In genomic region chr10:72254891-72255568, GRCh38 we compare ENCODE assay signal across 8 cellular contexts. TPM values are rescaled to one million over a fixed set of nuclear protein-coding genes. Genes with fewer than 3 reads are reported as not detected.
DNase-seq lines count a peak whose midpoint lies in the region; ATAC-seq, FAIRE-seq and TF ChIP-seq lines count a peak whose summit lies in the region.

No MANE protein-coding gene starts in this region.

- no peak for FAIRE-seq in bronchial epithelial cell (lab: Jason Lieb, UNC)

- no peaks in the 10 kb centered on the region for H3K36me3 ChIP-seq in CD4-positive, alpha-beta memory T cell (ENCODE audit: insufficient read depth, low read length)
- H3K36me3 ChIP-seq in RWPE2 (ENCODE audit: low read depth) (no peaks in the 10 kb centered on the region), bronchial epithelial cell (ENCODE audit: control insufficient read depth, insufficient read depth, low read length) (no peaks in the 10 kb centered on the region)

- H3K4me1 Mint-ChIP-seq in CD4-positive, alpha-beta memory T cell = peaks cover 50 to 88% (median 69%) of the 10 kb centered on the region in 4 donors
- H3K4me1 Mint-ChIP-seq in HFFc6 (ENCODE audit: low read depth) = peaks cover 38% of the 10 kb centered on the region

- peak overlapping the region in 1 of 2 donors; percentile 13 for H3K4me3 ChIP-seq in CD4-positive, alpha-beta memory T cell (ENCODE audit: low read length in 2 of 2)
- H3K4me3 ChIP-seq in RWPE2 (ENCODE audit: severe bottlenecking) (no peak overlapping the region), bronchial epithelial cell (ENCODE audit: low read depth, low read length) (no peak overlapping the region)

- no peaks in the 10 kb centered on the region for H3K9me3 ChIP-seq in CD4-positive, alpha-beta memory T cell (ENCODE audit: control insufficient read depth in 1 of 2, low read length in 2 of 2)
- no peaks in the 10 kb centered on the region for H3K9me3 ChIP-seq in RWPE2 (ENCODE audit: severe bottlenecking)

- no peaks in the 10 kb centered on the region for H3K36me3 Mint-ChIP-seq in CD4-positive, alpha-beta memory T cell
- no peaks in the 10 kb centered on the region for H3K36me3 Mint-ChIP-seq in HFFc6 (ENCODE audit: low read depth)

- intact Hi-C loops in CD4-positive, alpha-beta memory T cell (cut with micrococcal nuclease) = no loop called here

- peak overlapping the region; percentile 46 for H3K27ac ChIP-seq in CD4-positive, alpha-beta memory T cell (ENCODE audit: low read depth, low read length)
- H3K27ac ChIP-seq in RWPE2 (ENCODE audit: poor library complexity, severe bottlenecking) = peak overlapping the region; percentile 99

- peak in 3 of 5 donors; percentile 12 to 27 (median 26) for DNase-seq in CD4-positive, alpha-beta memory T cell
- DNase-seq in HFFc6 = peak; percentile 52
- DNase-seq in RWPE2 (ENCODE audit: low spot score) = peak; percentile 77
- DNase-seq in bronchial epithelial cell (ENCODE audit: low read depth) = peak; percentile 60
- DNase-seq in iPS DF 4.7 (ENCODE audit: extremely low read depth, low spot score) = peak; percentile 79
- DNase-seq in retina = peak; percentile 86
- DNase-seq in LoVo (ENCODE audit: low spot score) = no peak

- H3K4me1 ChIP-seq in CD4-positive, alpha-beta memory T cell (ENCODE audit: insufficient read depth, low read length) = peaks cover 91% of the 10 kb centered on the region
- peaks cover 28% of the 10 kb centered on the region for H3K4me1 ChIP-seq in RWPE2 (ENCODE audit: insufficient read depth, poor library complexity, severe bottlenecking)

- ATAC-seq in RWPE2 (ENCODE audit: low read depth) = peak; percentile 88
- ATAC-seq in HG03469 (IDR thresholded peaks at IDR 0.05; ENCODE audit: unreplicated experiment) = no peak

- CTCF ChIA-PET in CD4-positive, alpha-beta memory T cell (lab: Charles Lee; ENCODE audit: partially characterized antibody) = interaction anchor here (0.6 to 3.1 kb wide), 6 partner anchors 20 to 206 kb away, joined by 3 to 16 read pairs (median 4); no protein-coding TSS in a partner anchor

- TF ChIP-seq CTCF in HFFc6 (IDR thresholded peaks at IDR 0.05) (no peak), RWPE2 (IDR thresholded peaks at IDR 0.05; ENCODE audit: poor library complexity, severe bottlenecking) (no peak), bronchial epithelial cell (IDR thresholded peaks at IDR 0.05; ENCODE audit: insufficient read depth, low read length, severe bottlenecking) (no peak)

- no peaks in the 10 kb centered on the region for H3K9me3 Mint-ChIP-seq in CD4-positive, alpha-beta memory T cell
- no peaks in the 10 kb centered on the region for H3K9me3 Mint-ChIP-seq in HFFc6

- H3K4me3 Mint-ChIP-seq in CD4-positive, alpha-beta memory T cell = peak overlapping the region; percentile 59 to 89 (median 70)
- H3K4me3 Mint-ChIP-seq in HFFc6 = peak overlapping the region; percentile 77

- POLR2A ChIA-PET in CD4-positive, alpha-beta memory T cell (lab: Charles Lee; ENCODE audit: partially characterized antibody) = interaction anchor here (0.6 to 13.8 kb wide), 17 partner anchors 7 to 194 kb away, joined by 3 to 161 read pairs (median 4); partner anchors contain the start of genes ANAPC16, ASCC1 and DDIT4

- H3K27me3 Mint-ChIP-seq in CD4-positive, alpha-beta memory T cell = no peaks in the 10 kb centered on the region
- peaks cover 3% of the 10 kb centered on the region for H3K27me3 Mint-ChIP-seq in HFFc6 (ENCODE audit: insufficient read depth)

- H3K27me3 ChIP-seq in CD4-positive, alpha-beta memory T cell (ENCODE audit: insufficient read depth, low read length) = no peaks in the 10 kb centered on the region
- H3K27me3 ChIP-seq in RWPE2 (ENCODE audit: insufficient read depth, poor library complexity, severe bottlenecking) = no peaks in the 10 kb centered on the region
- no peaks in the 10 kb centered on the region for H3K27me3 ChIP-seq in bronchial epithelial cell (ENCODE audit: control insufficient read depth, insufficient read depth, low read length)

- H3K27ac Mint-ChIP-seq in CD4-positive, alpha-beta memory T cell = peak overlapping the region; percentile 69 to 91 (median 86)
- peak overlapping the region; percentile 53 for H3K27ac Mint-ChIP-seq in HFFc6

RNA-seq across cellular contexts. Expression of gene DDIT4, which starts 18.7 kb away (rescaled TPM):
- 10 to 100 TPM; 23.1 to 24.5 TPM for total RNA-seq in CD4-positive, alpha-beta memory T cell
- polyA plus RNA-seq in CD4-positive, alpha-beta memory T cell = 100 to 1,000 TPM; 154 to 635 TPM
- total RNA-seq in HFFc6 (2021; fragmentation: NEBNext Ultra II Directional; extraction: Animal tissue kit (Norgen Biotek cat#: 25700)) = 10 to 100 TPM; 27.7 to 32.4 (median 30.0) TPM
- total RNA-seq in bronchial epithelial cell = 2,437 and 2,447 TPM in 2 replicates

RNA-seq across cellular contexts. Expression of gene ASCC1, which starts 39.0 kb away (rescaled TPM):
- total RNA-seq in CD4-positive, alpha-beta memory T cell = 10 to 100 TPM; 14.3 to 17.5 TPM
- 10 to 100 TPM; 19.6 to 24.9 TPM for polyA plus RNA-seq in CD4-positive, alpha-beta memory T cell
- total RNA-seq in HFFc6 (2021; fragmentation: NEBNext Ultra II Directional; extraction: Animal tissue kit (Norgen Biotek cat#: 25700)) = 10 to 100 TPM; 21.0 to 29.6 (median 25.3) TPM
- total RNA-seq in bronchial epithelial cell = 22.4 and 23.3 TPM in 2 replicates

RNA-seq across cellular contexts. Expression of gene ANAPC16, which starts 39.2 kb away (rescaled TPM):
- 100 to 1,000 TPM; 114 to 118 TPM for total RNA-seq in CD4-positive, alpha-beta memory T cell
- polyA plus RNA-seq in CD4-positive, alpha-beta memory T cell = 100 to 1,000 TPM; 324 to 472 TPM
- total RNA-seq in HFFc6 (2021; fragmentation: NEBNext Ultra II Directional; extraction: Animal tissue kit (Norgen Biotek cat#: 25700)) = 10 to 100 TPM; 40.4 to 46.0 (median 40.7) TPM
- total RNA-seq in bronchial epithelial cell = 138 and 166 TPM in 2 replicates

Comparison
In these comparisons a context has a peak if more than half of its experiments do, and no peak if none do; other contexts are left out.
1. RNA of gene DDIT4, which starts 18.7 kb away (total RNA-seq): 2,437 to 2,447 TPM in bronchial epithelial cell; 27.7 to 32.4 TPM in HFFc6 and 23.1 to 24.5 TPM in CD4-positive, alpha-beta memory T cell; every median in the first group is over 10 times any median in the second.